9 cellular contexts compared by ENCODE assay signal in genomic region chr13:97627566-97627965, GRCh38.
DNase-seq lines count a peak whose midpoint lies in the region; ATAC-seq and TF ChIP-seq lines count a peak whose summit lies in the region.
"Had no signal": no experiment of that assay in that cellular context is flagged by ENCODE, and none has a peak within 500 bp of the region (broad histone marks: within the 10 kb centered on the region; RNA-seq: fewer than 3 reads in every experiment).

No MANE protein-coding gene starts in this region.

- no peak overlapping the region for H3K4me3 Mint-ChIP-seq in stimulated activated naive CD8-positive, alpha-beta T cell treated with anti-CD3 and anti-CD28 coated beads, Interleukin-15, amount 100 ng/mL, for 72 hours

- DNase-seq in G401 (ENCODE audit: low spot score) (peak; percentile 12), NCI-H524 (lab: John Stamatoyannopoulos, UW) (peak; percentile 75 to 88), fibroblast of mammary gland (ENCODE audit: low read depth) (peak; percentile 93), posterior cingulate gyrus (peak in 8 of 10 donors; percentile 32 to 92 (median 56)), NCI-H1048 (lab: John Stamatoyannopoulos, UW) (no peak)
- no peak for DNase-seq in stimulated activated naive CD8-positive, alpha-beta T cell treated with anti-CD3 and anti-CD28 coated beads, Interleukin-15, amount 100 ng/mL, for 72 hours
- DNase-seq: activated effector memory CD4-positive, alpha-beta T cell treated with Interleukin-2 at 50 U/mL for 16 hours had no signal

- no peak overlapping the region for H3K4me3 ChIP-seq in fibroblast of mammary gland (ENCODE audit: control insufficient read depth, low read depth, low read length)

- intact Hi-C loops in posterior cingulate gyrus (cut with DNase I), result no loop called here

- in situ Hi-C loops in G401 (cut with HindIII; ENCODE audit: low sequenced_read_pairs), result no loop called here

- H3K9me3 Mint-ChIP-seq in stimulated activated naive CD8-positive, alpha-beta T cell treated with anti-CD3 and anti-CD28 coated beads, Interleukin-15, amount 100 ng/mL, for 72 hours, result peaks cover 0 to 8% of the 10 kb centered on the region in 2 donors

- H3K4me1 Mint-ChIP-seq in stimulated activated naive CD8-positive, alpha-beta T cell treated with anti-CD3 and anti-CD28 coated beads, Interleukin-15, amount 100 ng/mL, for 72 hours, result no peaks in the 10 kb centered on the region

- peaks cover 16% of the 10 kb centered on the region for H3K27me3 Mint-ChIP-seq in stimulated activated naive CD8-positive, alpha-beta T cell treated with anti-CD3 and anti-CD28 coated beads, Interleukin-15, amount 100 ng/mL, for 72 hours

- ATAC-seq in stimulated activated naive CD8-positive, alpha-beta T cell treated with anti-CD3 and anti-CD28 coated beads, Interleukin-15, amount 100 ng/mL, for 72 hours, result no peak
- no peak for ATAC-seq in HG02981 (IDR thresholded peaks at IDR 0.05; ENCODE audit: unreplicated experiment)
- no peak for ATAC-seq in GM21529 (IDR thresholded peaks at IDR 0.05; ENCODE audit: unreplicated experiment)

- no peak for TF ChIP-seq CTCF in fibroblast of mammary gland (conservative IDR thresholded peaks at IDR 0.05; ENCODE audit: control insufficient read depth, insufficient read depth, low read depth, low read length)

- H3K27ac Mint-ChIP-seq in stimulated activated naive CD8-positive, alpha-beta T cell treated with anti-CD3 and anti-CD28 coated beads, Interleukin-15, amount 100 ng/mL, for 72 hours, result no peak overlapping the region

Comparison
In these comparisons a context has a peak if more than half of its experiments do, and no peak if none do; other contexts are left out.
1. DNase-seq: peak in G401 (single experiment), NCI-H524 (2 of 2), fibroblast of mammary gland (single experiment) and posterior cingulate gyrus (8 of 10); none in stimulated activated naive CD8-positive, alpha-beta T cell treated with anti-CD3 and anti-CD28 coated beads, Interleukin-15, amount 100 ng/mL, for 72 hours (0 of 2) and NCI-H1048 (single experiment).